Comparison of ENCODE assay signal across 8 cellular contexts in the genomic region with DNA sequence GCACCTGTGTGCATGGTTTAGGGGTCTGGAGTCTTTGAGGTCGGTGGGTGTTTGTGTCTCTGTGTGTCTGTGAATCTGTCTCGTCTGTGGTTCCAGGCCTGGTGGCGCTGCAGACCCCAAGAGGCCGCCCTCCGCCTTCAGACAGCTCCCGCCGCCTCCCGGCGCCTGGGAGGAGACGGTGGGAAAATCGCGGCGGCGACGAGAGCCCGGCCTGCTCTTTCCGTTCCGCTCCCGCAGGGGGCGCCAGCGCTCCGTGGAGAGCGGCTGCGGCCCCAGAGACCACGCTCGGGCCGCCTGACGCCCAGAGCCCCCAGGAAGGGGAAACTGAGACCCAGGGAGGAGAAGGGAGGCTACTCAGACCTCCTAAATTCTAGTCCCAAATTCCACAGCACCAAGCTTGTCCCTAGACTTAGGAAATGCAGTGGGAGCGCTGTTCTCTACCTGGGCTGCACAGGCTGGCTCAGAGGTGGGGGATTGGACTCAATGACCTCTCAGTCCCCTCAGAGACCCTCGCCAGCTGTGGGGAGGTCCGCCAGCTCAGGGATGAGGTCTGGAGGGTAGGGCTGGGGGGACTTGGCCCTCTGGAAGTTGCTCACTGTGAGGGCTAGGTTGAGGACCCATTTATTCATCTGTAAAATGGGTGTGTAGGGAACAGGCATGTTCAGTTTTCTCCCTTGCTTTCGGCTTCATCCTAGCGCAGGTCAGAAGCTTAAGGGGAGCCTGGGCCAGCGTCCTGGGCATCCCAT. TPM values are rescaled to one million over a fixed set of nuclear protein-coding genes. Genes with fewer than 3 reads are reported as not detected.
DNase-seq lines count a peak whose midpoint lies in the region; ATAC-seq and TF ChIP-seq lines count a peak whose summit lies in the region.

No MANE protein-coding gene starts in this region.

- H3K9me3 ChIP-seq in neutrophil: no peaks in the 10 kb centered on the region

- H3K36me3 ChIP-seq in neutrophil: no peaks in the 10 kb centered on the region

- ATAC-seq in GM19452 (IDR thresholded peaks at IDR 0.05; ENCODE audit: unreplicated experiment): no peak

- DNase-seq in 8988T (peak; percentile 65), NCI-H345 (lab: John Stamatoyannopoulos, UW) (peak; percentile 59), fibroblast of the aortic adventitia (ENCODE audit: low read depth) (peak; percentile 16)
- DNase-seq in activated CD8-positive, alpha-beta memory T cell treated with anti-CD3 and anti-CD28 coated beads for 24 hours: peak; percentile 79
- DNase-seq in NK-92 treated with Interleukin-12 subunit alpha and Interleukin-12 subunit beta, amount 100 ng/mL, for 24 hours (lab: John Stamatoyannopoulos, UW): no peak

- peaks cover 97% of the 10 kb centered on the region for H3K27me3 ChIP-seq in neutrophil

- H3K4me3 ChIP-seq in fibroblast of the aortic adventitia (ENCODE audit: low read depth, low read length): no peak overlapping the region
- H3K4me3 ChIP-seq in neutrophil (ENCODE audit: low read depth in 1 of 2, low read length in 1 of 2): no peak overlapping the region

- no peak overlapping the region for H3K27ac ChIP-seq in neutrophil

- peak; percentile 93 for TF ChIP-seq CTCF in GM12872 (IDR thresholded peaks at IDR 0.05; ENCODE audit: insufficient read depth, low read depth, low read length)
- peak; percentile 88 for TF ChIP-seq CTCF in fibroblast of the aortic adventitia (IDR thresholded peaks at IDR 0.05; ENCODE audit: insufficient read depth, low read length)
- peak; percentile 27 for TF ChIP-seq CTCF in neutrophil (IDR thresholded peaks at IDR 0.05)

- no peaks in the 10 kb centered on the region for H3K4me1 ChIP-seq in neutrophil (ENCODE audit: control insufficient read depth in 1 of 2, insufficient read depth in 1 of 2, low read depth in 1 of 2, low read length in 1 of 2)

RNA-seq across cellular contexts. Expression of a gene that starts 36.9 kb away (rescaled TPM):
- total RNA-seq in fibroblast of the aortic adventitia (ENCODE audit: low replicate concordance): 35.9 and 47.3 TPM in 2 replicates

RNA-seq across cellular contexts. Expression of a gene that starts 43.5 kb away (rescaled TPM):
- total RNA-seq in fibroblast of the aortic adventitia (ENCODE audit: low replicate concordance): 0.36 and 2.8 TPM in 2 replicates

Comparison
In these comparisons a context has a peak if more than half of its experiments do, and no peak if none do; other contexts are left out.
1. CTCF ChIP-seq: peak in every context shown above with its lines; median percentile 93 in GM12872; 88 in fibroblast of the aortic adventitia; 27 in neutrophil.